In genomic region chr20:63009044-63009961, GRCh38 we compare ENCODE assay signal across 8 cellular contexts.
A peak's percentile ranks its signal among the peaks of the same experiment; 100 is the strongest.
DNase-seq lines count a peak whose midpoint lies in the region; ATAC-seq lines count a peak whose summit lies in the region.

No MANE protein-coding gene starts in this region.

- peaks cover 77% of the 10 kb centered on the region for H3K27me3 Mint-ChIP-seq in T-helper 2 cell treated with Interferon-gamma antibody and Interleukin-4, amounts not matched to agents 5 μg/mL and 100 μg/mL, for 36 hours (ENCODE audit: low read depth)

- peaks cover 4% of the 10 kb centered on the region for H3K36me3 Mint-ChIP-seq in T-helper 2 cell treated with Interferon-gamma antibody and Interleukin-4, amounts not matched to agents 5 μg/mL and 100 μg/mL, for 36 hours (ENCODE audit: low read depth)

- peak; percentile 74 for DNase-seq in DMS53 (lab: John Stamatoyannopoulos, UW)
- no peak for DNase-seq in DMS53 treated with DMSO at 0.1 percent for 48 hours (lab: John Stamatoyannopoulos, UW; ENCODE audit: unreplicated experiment)
- peak; percentile 66 for DNase-seq in NCI-H1092 treated with DMSO at 0.1 percent for 48 hours (lab: John Stamatoyannopoulos, UW)
- DNase-seq in T-helper 2 cell treated with Interferon-gamma antibody and Interleukin-4, amounts not matched to agents 5 μg/mL and 100 μg/mL, for 36 hours (ENCODE audit: low spot score), result peak; percentile 73
- peak in 50 of 58 donors; percentile 4 to 83 (median 36) for DNase-seq in anterior cingulate cortex (lab: John Stamatoyannopoulos, UW)
- DNase-seq in hippocampal formation (lab: John Stamatoyannopoulos, UW), result peak; percentile 29 to 46
- peak; percentile 84 for DNase-seq in stimulated activated CD4-positive, alpha-beta T cell treated with anti-CD3 and anti-CD28 coated beads, Interleukin-12 subunit alpha, Interleukin-12 subunit beta, amount 100 ng/mL, for 4 hours

- H3K9me3 Mint-ChIP-seq in T-helper 2 cell treated with Interferon-gamma antibody and Interleukin-4, amounts not matched to agents 5 μg/mL and 100 μg/mL, for 36 hours, result peaks cover 11% of the 10 kb centered on the region

- H3K4me3 Mint-ChIP-seq in T-helper 2 cell treated with Interferon-gamma antibody and Interleukin-4, amounts not matched to agents 5 μg/mL and 100 μg/mL, for 36 hours, result peak overlapping the region; percentile 54

- peaks cover 12% of the 10 kb centered on the region for H3K4me1 Mint-ChIP-seq in T-helper 2 cell treated with Interferon-gamma antibody and Interleukin-4, amounts not matched to agents 5 μg/mL and 100 μg/mL, for 36 hours (ENCODE audit: low read depth)

- peak overlapping the region; percentile 68 for H3K27ac Mint-ChIP-seq in T-helper 2 cell treated with Interferon-gamma antibody and Interleukin-4, amounts not matched to agents 5 μg/mL and 100 μg/mL, for 36 hours

- peak; percentile 27 for ATAC-seq in HG02610 (IDR thresholded peaks at IDR 0.05; ENCODE audit: unreplicated experiment)
